21 cellular contexts compared by ENCODE assay signal in genomic region chr5:157175071-157175612, GRCh38. TPM values are rescaled to one million over a fixed set of nuclear protein-coding genes. Genes with fewer than 3 reads are reported as not detected.
A peak's percentile ranks its signal among the peaks of the same experiment; 100 is the strongest.
DNase-seq lines count a peak whose midpoint lies in the region; ATAC-seq lines count a peak whose summit lies in the region.
"Had no signal": no experiment of that assay in that cellular context is flagged by ENCODE, and none has a peak within 500 bp of the region (broad histone marks: within the 10 kb centered on the region; RNA-seq: fewer than 3 reads in every experiment).

No MANE protein-coding gene starts in this region.

- DNase-seq in activated T-cell treated with anti-CD3 and anti-CD28 coated beads, Interleukin-2, amount 50 U/mL, for 48 hours, result peak; percentile 59 to 61
- no peak for DNase-seq in activated T-cell treated with anti-CD3 and anti-CD28 coated beads, Interleukin-2, amount 50 U/mL, for 4 hours
- DNase-seq in T-cell (no peak), G401 (ENCODE audit: low spot score) (no peak), HPDE6-E6E7 (ENCODE audit: extremely low spot score) (no peak)
- DNase-seq in stimulated activated effector memory CD8-positive, alpha-beta T cell treated with anti-CD3 and anti-CD28 coated beads, Interleukin-12 subunit alpha, Interleukin-12 subunit beta, amount 100 ng/mL, for 72 hours (ENCODE audit: low spot score in 2 of 2), result peak in 1 of 2 donors; percentile 47
- DNase-seq: anterior cingulate cortex, DMS153, H7, NCI-H187, small intestine had no signal

- peaks cover 85% of the 10 kb centered on the region for H3K4me1 Mint-ChIP-seq in activated T-cell treated with anti-CD3 and anti-CD28 coated beads, Interleukin-2, amount 50 U/mL, for 4 hours (ENCODE audit: low read depth)
- peaks cover 71 to 85% (median 76%) of the 10 kb centered on the region in 3 donors for H3K4me1 Mint-ChIP-seq in T-cell
- H3K4me1 Mint-ChIP-seq in activated T-helper 17 cell treated with anti-CD3 and anti-CD28 coated beads, Interleukin-2, amount 50 U/mL, for 72 hours, result peaks cover 53% of the 10 kb centered on the region
- peaks cover 71% of the 10 kb centered on the region for H3K4me1 Mint-ChIP-seq in stimulated activated effector memory CD8-positive, alpha-beta T cell treated with anti-CD3 and anti-CD28 coated beads, Interleukin-12 subunit alpha, Interleukin-12 subunit beta, amount 100 ng/mL, for 72 hours
- H3K4me1 Mint-ChIP-seq: CD14-positive monocyte had no signal

- no peak overlapping the region for H3K4me3 Mint-ChIP-seq in activated T-cell treated with anti-CD3 and anti-CD28 coated beads, Interleukin-2, amount 50 U/mL, for 4 hours
- no peak overlapping the region for H3K4me3 Mint-ChIP-seq in T-cell
- peak overlapping the region; percentile 84 for H3K4me3 Mint-ChIP-seq in activated T-helper 17 cell treated with anti-CD3 and anti-CD28 coated beads, Interleukin-2, amount 50 U/mL, for 72 hours
- H3K4me3 Mint-ChIP-seq in stimulated activated effector memory CD8-positive, alpha-beta T cell treated with anti-CD3 and anti-CD28 coated beads, Interleukin-12 subunit alpha, Interleukin-12 subunit beta, amount 100 ng/mL, for 72 hours, result peak overlapping the region; percentile 7
- H3K4me3 Mint-ChIP-seq: CD14-positive monocyte had no signal

- peak overlapping the region; percentile 55 to 79 for H3K27ac Mint-ChIP-seq in T-cell
- peak overlapping the region; percentile 93 for H3K27ac Mint-ChIP-seq in activated T-helper 17 cell treated with anti-CD3 and anti-CD28 coated beads, Interleukin-2, amount 50 U/mL, for 72 hours
- H3K27ac Mint-ChIP-seq in stimulated activated effector memory CD8-positive, alpha-beta T cell treated with anti-CD3 and anti-CD28 coated beads, Interleukin-12 subunit alpha, Interleukin-12 subunit beta, amount 100 ng/mL, for 72 hours, result peak overlapping the region; percentile 70

- no peak for ATAC-seq in activated T-cell treated with anti-CD3 and anti-CD28 coated beads, Interleukin-2, amount 50 U/mL, for 4 hours
- ATAC-seq in T-cell (replicated peaks in 1 of 4), result no peak
- ATAC-seq in activated T-helper 17 cell treated with anti-CD3 and anti-CD28 coated beads, Interleukin-2, amount 50 U/mL, for 72 hours (replicated peaks), result peak; percentile 4
- no peak for ATAC-seq in stimulated activated effector memory CD8-positive, alpha-beta T cell treated with anti-CD3 and anti-CD28 coated beads, Interleukin-12 subunit alpha, Interleukin-12 subunit beta, amount 100 ng/mL, for 72 hours
- ATAC-seq: HepG2 had no signal

- H3K36me3 Mint-ChIP-seq in activated T-cell treated with anti-CD3 and anti-CD28 coated beads, Interleukin-2, amount 50 U/mL, for 4 hours (ENCODE audit: insufficient read depth), result no peaks in the 10 kb centered on the region
- H3K36me3 Mint-ChIP-seq in T-cell, result peaks cover 4% of the 10 kb centered on the region
- peaks cover 11% of the 10 kb centered on the region for H3K36me3 Mint-ChIP-seq in activated T-helper 17 cell treated with anti-CD3 and anti-CD28 coated beads, Interleukin-2, amount 50 U/mL, for 72 hours (ENCODE audit: low read depth)
- peaks cover under 1% of the 10 kb centered on the region for H3K36me3 Mint-ChIP-seq in stimulated activated effector memory CD8-positive, alpha-beta T cell treated with anti-CD3 and anti-CD28 coated beads, Interleukin-12 subunit alpha, Interleukin-12 subunit beta, amount 100 ng/mL, for 72 hours
- H3K36me3 Mint-ChIP-seq: CD14-positive monocyte had no signal

- POLR2A ChIA-PET in T-cell (lab: Charles Lee), result interaction anchor here (0.7 to 1.1 kb wide), 3 partner anchors 15 to 145 kb away, joined by 3 read pairs; no protein-coding TSS in a partner anchor

- CTCF ChIA-PET in T-cell (lab: Charles Lee), result interaction anchor here (0.7 to 1.8 kb wide), 3 partner anchors 12 to 26 kb away, joined by 3 to 6 read pairs (median 4); no protein-coding TSS in a partner anchor

- in situ Hi-C loops in G401 (cut with HindIII; ENCODE audit: low sequenced_read_pairs), result no loop called here

- no peaks in the 10 kb centered on the region for H3K27me3 Mint-ChIP-seq in activated T-cell treated with anti-CD3 and anti-CD28 coated beads, Interleukin-2, amount 50 U/mL, for 4 hours (ENCODE audit: low read depth)
- no peaks in the 10 kb centered on the region for H3K27me3 Mint-ChIP-seq in T-cell
- H3K27me3 Mint-ChIP-seq in activated T-helper 17 cell treated with anti-CD3 and anti-CD28 coated beads, Interleukin-2, amount 50 U/mL, for 72 hours, result no peaks in the 10 kb centered on the region

- peaks cover 5% of the 10 kb centered on the region for H3K9me3 Mint-ChIP-seq in activated T-cell treated with anti-CD3 and anti-CD28 coated beads, Interleukin-2, amount 50 U/mL, for 4 hours
- peaks cover 3 to 8% (median 4%) of the 10 kb centered on the region in 3 donors for H3K9me3 Mint-ChIP-seq in T-cell
- H3K9me3 Mint-ChIP-seq in activated T-helper 17 cell treated with anti-CD3 and anti-CD28 coated beads, Interleukin-2, amount 50 U/mL, for 72 hours, result peaks cover 14% of the 10 kb centered on the region
- peaks cover 6% of the 10 kb centered on the region for H3K9me3 Mint-ChIP-seq in stimulated activated effector memory CD8-positive, alpha-beta T cell treated with anti-CD3 and anti-CD28 coated beads, Interleukin-12 subunit alpha, Interleukin-12 subunit beta, amount 100 ng/mL, for 72 hours

RNA-seq across cellular contexts. Expression of gene ITK, which starts 5.5 kb away (rescaled TPM):
- total RNA-seq in activated T-cell treated with anti-CD3 and anti-CD28 coated beads, Interleukin-2, amount 50 U/mL, for 4 hours, result 100 to 1,000 TPM; 227 to 260 (median 249) TPM
- total RNA-seq in T-cell, result 100 to 1,000 TPM; 286 to 466 (median 338) TPM
- 100 to 1,000 TPM; 144 to 277 TPM for total RNA-seq in activated T-helper 17 cell treated with anti-CD3 and anti-CD28 coated beads, Interleukin-2, amount 50 U/mL, for 72 hours
- not detected in 2 replicates for total RNA-seq in G401 (2014; rRNA removed; shearing (Covaris generic))
- total RNA-seq: cardiac muscle cell, HepG2, kidney epithelial cell, lung microvascular endothelial cell, RPMI7951 had no signal

RNA-seq across cellular contexts. Expression of gene GARIN3, which starts 9.1 kb away (rescaled TPM):
- total RNA-seq in activated T-cell treated with anti-CD3 and anti-CD28 coated beads, Interleukin-2, amount 50 U/mL, for 4 hours, result under 1 TPM; 0.18 to 0.25 (median 0.22) TPM
- total RNA-seq in T-cell, result not detected
- under 1 TPM; 0.09 to 0.85 TPM for total RNA-seq in activated T-helper 17 cell treated with anti-CD3 and anti-CD28 coated beads, Interleukin-2, amount 50 U/mL, for 72 hours
- total RNA-seq in G401 (2014; rRNA removed; shearing (Covaris generic)), result not detected in 2 replicates
- total RNA-seq: cardiac muscle cell, fibroblast of lung, H7, HepG2, kidney epithelial cell, LHCN-M2, lung microvascular endothelial cell, RPMI7951, urinary bladder had no signal

RNA-seq across cellular contexts. Expression of gene MED7, which starts 32.5 kb away (rescaled TPM):
- total RNA-seq in activated T-cell treated with anti-CD3 and anti-CD28 coated beads, Interleukin-2, amount 50 U/mL, for 4 hours, result 1 to 10 TPM; 7.5 to 9.3 (median 9.1) TPM
- 10 to 100 TPM in 3 of 5 donors, 1 to 10 TPM in 2; 5.7 to 14.9 (median 13.1) TPM for total RNA-seq in T-cell
- total RNA-seq in activated T-helper 17 cell treated with anti-CD3 and anti-CD28 coated beads, Interleukin-2, amount 50 U/mL, for 72 hours, result 10 to 100 TPM in 1 of 2 donors, 1 to 10 TPM in 1; 9.3 to 20.3 TPM
- 18.0 and 21.0 TPM in 2 replicates for total RNA-seq in G401 (2014; rRNA removed; shearing (Covaris generic))

Comparison
In these comparisons a context has a peak if more than half of its experiments do, and no peak if none do; other contexts are left out.
1. DNase-seq: peak in activated T-cell treated with anti-CD3 and anti-CD28 coated beads, Interleukin-2, amount 50 U/mL, for 48 hours (2 of 2); none in activated T-cell treated with anti-CD3 and anti-CD28 coated beads, Interleukin-2, amount 50 U/mL, for 4 hours (single experiment), T-cell (0 of 34), G401 (single experiment) and HPDE6-E6E7 (single experiment).
2. H3K4me3 Mint-ChIP-seq: peak in activated T-helper 17 cell treated with anti-CD3 and anti-CD28 coated beads, Interleukin-2, amount 50 U/mL, for 72 hours (single experiment) and stimulated activated effector memory CD8-positive, alpha-beta T cell treated with anti-CD3 and anti-CD28 coated beads, Interleukin-12 subunit alpha, Interleukin-12 subunit beta, amount 100 ng/mL, for 72 hours (single experiment); none in activated T-cell treated with anti-CD3 and anti-CD28 coated beads, Interleukin-2, amount 50 U/mL, for 4 hours (single experiment) and T-cell (0 of 3).
3. RNA of gene ITK, which starts 5.5 kb away (total RNA-seq): 286 to 466 TPM in T-cell, 144 to 277 TPM in activated T-helper 17 cell treated with anti-CD3 and anti-CD28 coated beads, Interleukin-2, amount 50 U/mL, for 72 hours and 227 to 260 TPM in activated T-cell treated with anti-CD3 and anti-CD28 coated beads, Interleukin-2, amount 50 U/mL, for 4 hours; not detected in G401; every median in the first group is over 100 times any median in the second.
4. Peak in every context shown above with its lines, with median percentiles within 50 percentile points of each other: H3K27ac Mint-ChIP-seq.